In the genomic region with DNA sequence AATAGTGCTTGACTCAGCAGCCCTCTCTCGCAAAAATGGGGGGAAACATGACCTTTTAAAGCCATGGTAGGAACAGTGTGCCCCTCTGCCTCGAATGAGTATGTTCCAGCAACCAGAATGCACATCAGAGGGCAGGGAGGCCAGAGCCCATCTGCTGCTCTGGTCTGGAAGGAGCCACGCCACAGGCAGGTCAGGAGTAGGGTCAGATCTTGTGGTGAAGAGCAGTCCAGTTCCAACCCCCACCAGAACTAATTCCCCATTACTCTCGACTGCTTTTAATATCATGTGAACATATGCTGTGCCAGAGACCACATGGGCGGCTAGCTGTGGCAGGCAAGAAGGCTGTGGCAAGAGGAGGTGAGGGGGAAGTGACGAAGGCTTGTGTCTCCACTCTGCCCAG, we compare ENCODE assay signal across 17 cellular contexts.
"Had no signal": no experiment of that assay in that cellular context is flagged by ENCODE, and none has a peak within 500 bp of the region (broad histone marks: within the 10 kb centered on the region; RNA-seq: fewer than 3 reads in every experiment).

No MANE protein-coding gene starts in this region.

- H3K9me3 Mint-ChIP-seq: activated naive CD4-positive, alpha-beta T cell treated with anti-CD3 and anti-CD28 coated beads, Interleukin-2, amount 10 ng/mL, durations not matched to agents 7 days and 5 days; activated T-helper 2 cell treated with anti-CD3 and anti-CD28 coated beads, Interferon-gamma antibody, Interleukin-2, Interleukin-4, amounts not matched to agents 10 μg/mL and 5 μg/mL and 100 μg/mL, durations not matched to agents 14 hours and 24 hours and 36 hours; natural killer cell had no signal

- H3K27me3 ChIP-seq: ascending aorta, upper lobe of left lung had no signal

- H3K36me3 Mint-ChIP-seq: activated CD8-positive, alpha-beta memory T cell treated with anti-CD3 and anti-CD28 coated beads, Interleukin-2, amount 10 ng/mL, durations not matched to agents 7 days and 5 days; activated naive CD4-positive, alpha-beta T cell treated with anti-CD3 and anti-CD28 coated beads, Interleukin-2, amount 10 ng/mL, durations not matched to agents 7 days and 5 days; natural killer cell had no signal

- ATAC-seq: activated CD8-positive, alpha-beta memory T cell treated with anti-CD3 and anti-CD28 coated beads, Interleukin-2, amount 10 ng/mL, durations not matched to agents 7 days and 5 days; esophagus mucosa; mucosa of descending colon; stimulated activated naive CD8-positive, alpha-beta T cell treated with anti-CD3 and anti-CD28 coated beads, Interleukin-15, amount 100 ng/mL, for 72 hours; T-helper 17 cell had no signal

- H3K36me3 ChIP-seq: ascending aorta, left ventricle myocardium inferior, upper lobe of left lung, WERI-Rb-1 had no signal

- H3K4me3 ChIP-seq: ascending aorta, left ventricle myocardium inferior, mucosa of descending colon, upper lobe of left lung had no signal

- DNase-seq: activated CD4-positive, alpha-beta T cell treated with anti-CD3 and anti-CD28 coated beads, Interleukin-2, amount 50 U/mL, for 48 hours; activated CD8-positive, alpha-beta memory T cell treated with anti-CD3 and anti-CD28 coated beads, Interleukin-2, amount 10 ng/mL, durations not matched to agents 7 days and 5 days; activated naive CD4-positive, alpha-beta T cell treated with anti-CD3 and anti-CD28 coated beads, Interleukin-2, amount 10 ng/mL, durations not matched to agents 7 days and 5 days; activated T-cell treated with anti-CD3 and anti-CD28 coated beads, Interleukin-2, amount 50 U/mL, for 1 hour; left ventricle myocardium inferior; mucosa of descending colon; natural killer cell; nucleus accumbens; small intestine; stimulated activated CD4-positive, alpha-beta T cell treated with anti-CD3 and anti-CD28 coated beads, Interleukin-4, amount 100 ng/mL, for 4 hours; stimulated activated naive CD8-positive, alpha-beta T cell treated with anti-CD3 and anti-CD28 coated beads, Interleukin-15, amount 100 ng/mL, for 72 hours; T-helper 17 cell; upper lobe of left lung; WERI-Rb-1 had no signal

- H3K4me1 ChIP-seq: ascending aorta, left ventricle myocardium inferior, upper lobe of left lung had no signal

- H3K4me3 Mint-ChIP-seq: activated CD8-positive, alpha-beta memory T cell treated with anti-CD3 and anti-CD28 coated beads, Interleukin-2, amount 10 ng/mL, durations not matched to agents 7 days and 5 days; activated naive CD4-positive, alpha-beta T cell treated with anti-CD3 and anti-CD28 coated beads, Interleukin-2, amount 10 ng/mL, durations not matched to agents 7 days and 5 days; natural killer cell; stimulated activated naive CD8-positive, alpha-beta T cell treated with anti-CD3 and anti-CD28 coated beads, Interleukin-15, amount 100 ng/mL, for 72 hours; T-helper 17 cell had no signal

- H3K9me3 ChIP-seq: ascending aorta, left ventricle myocardium inferior, mucosa of descending colon, upper lobe of left lung had no signal

- H3K27ac ChIP-seq: ascending aorta, left ventricle myocardium inferior, upper lobe of left lung, WERI-Rb-1 had no signal

- H3K27ac Mint-ChIP-seq: activated CD8-positive, alpha-beta memory T cell treated with anti-CD3 and anti-CD28 coated beads, Interleukin-2, amount 10 ng/mL, durations not matched to agents 7 days and 5 days; activated naive CD4-positive, alpha-beta T cell treated with anti-CD3 and anti-CD28 coated beads, Interleukin-2, amount 10 ng/mL, durations not matched to agents 7 days and 5 days; activated T-helper 2 cell treated with anti-CD3 and anti-CD28 coated beads, Interferon-gamma antibody, Interleukin-2, Interleukin-4, amounts not matched to agents 10 μg/mL and 5 μg/mL and 100 μg/mL, durations not matched to agents 14 hours and 24 hours and 36 hours; natural killer cell; stimulated activated naive CD8-positive, alpha-beta T cell treated with anti-CD3 and anti-CD28 coated beads, Interleukin-15, amount 100 ng/mL, for 72 hours; T-helper 17 cell had no signal

- H3K4me1 Mint-ChIP-seq: activated CD8-positive, alpha-beta memory T cell treated with anti-CD3 and anti-CD28 coated beads, Interleukin-2, amount 10 ng/mL, durations not matched to agents 7 days and 5 days; activated naive CD4-positive, alpha-beta T cell treated with anti-CD3 and anti-CD28 coated beads, Interleukin-2, amount 10 ng/mL, durations not matched to agents 7 days and 5 days; natural killer cell; stimulated activated naive CD8-positive, alpha-beta T cell treated with anti-CD3 and anti-CD28 coated beads, Interleukin-15, amount 100 ng/mL, for 72 hours; T-helper 17 cell had no signal
